In genomic region chr10:59107147-59107546, GRCh38 we compare ENCODE assay signal across 21 cellular contexts.
A peak's percentile ranks its signal among the peaks of the same experiment; 100 is the strongest.
DNase-seq lines count a peak whose midpoint lies in the region; ATAC-seq and TF ChIP-seq lines count a peak whose summit lies in the region.
"Had no signal": no experiment of that assay in that cellular context is flagged by ENCODE, and none has a peak within 500 bp of the region (broad histone marks: within the 10 kb centered on the region; RNA-seq: fewer than 3 reads in every experiment).

No MANE protein-coding gene starts in this region.

- H3K4me3 ChIP-seq in astrocyte of the cerebellum (ENCODE audit: low read depth, low read length) (no peak overlapping the region), gastrocnemius medialis (no peak overlapping the region), ovary (no peak overlapping the region)
- H3K4me3 ChIP-seq: K562, MG63, SJCRH30 had no signal

- peak; percentile 13 for DNase-seq in Caki2 (ENCODE audit: low read depth)
- DNase-seq in astrocyte of the cerebellum (ENCODE audit: low read depth): peak; percentile 29
- peak; percentile 44 for DNase-seq in left kidney (ENCODE audit: low read depth, low spot score)
- peak; percentile 60 for DNase-seq in renal cortical epithelial cell (ENCODE audit: low read depth)
- DNase-seq in gastrocnemius medialis: no peak
- no peak for DNase-seq in ovary
- DNase-seq: 8988T; C1 segment of cervical spinal cord; CD8-positive, alpha-beta T cell; GOT3; MG63; NCI-H1417; NCI-H1694 treated with DMSO at 0.1 percent for 48 hours; NCI-H2081 treated with DMSO at 0.1 percent for 48 hours; NCI-H526; OCI-M1; SJCRH30 had no signal

- no peak for TF ChIP-seq CTCF in astrocyte of the cerebellum (IDR thresholded peaks at IDR 0.05; ENCODE audit: low read depth, low read length, missing control alignments)
- no peak for TF ChIP-seq CTCF in gastrocnemius medialis (IDR thresholded peaks at IDR 0.05 in 4 of 5, conservative IDR thresholded peaks at IDR 0.05 in 1 of 5)
- TF ChIP-seq CTCF in ovary (IDR thresholded peaks at IDR 0.05): no peak

- 79 to 88% (median 82%) methylated on average over 1 of the region's 1 CpG for WGBS in ovary, 3 donors

- H3K36me3 ChIP-seq in gastrocnemius medialis (no peaks in the 10 kb centered on the region), ovary (no peaks in the 10 kb centered on the region)
- H3K36me3 ChIP-seq: MG63, SJCRH30 had no signal

- intact Hi-C loops in gastrocnemius medialis (cut with DNase I; ENCODE audit: low total_unique reads): no loop called here
- intact Hi-C loops in ovary (cut with DNase I): no loop called here

- H3K4me1 ChIP-seq in gastrocnemius medialis: no peaks in the 10 kb centered on the region
- no peaks in the 10 kb centered on the region for H3K4me1 ChIP-seq in ovary (ENCODE audit: insufficient read depth)
- H3K4me1 ChIP-seq: SJCRH30 had no signal

- H3K9me3 ChIP-seq in gastrocnemius medialis (no peaks in the 10 kb centered on the region), ovary (no peaks in the 10 kb centered on the region)
- H3K9me3 ChIP-seq: MG63, SJCRH30 had no signal

- ATAC-seq in gastrocnemius medialis: no peak
- no peak for ATAC-seq in GM19467 (IDR thresholded peaks at IDR 0.05; ENCODE audit: unreplicated experiment)
- no peak for ATAC-seq in GM18909 (IDR thresholded peaks at IDR 0.05; ENCODE audit: poor library complexity, unreplicated experiment)
- ATAC-seq: CD8-positive, alpha-beta T cell; HCT116; K562 had no signal

- H3K27me3 ChIP-seq in gastrocnemius medialis (no peaks in the 10 kb centered on the region), ovary (no peaks in the 10 kb centered on the region)
- H3K27me3 ChIP-seq: MG63, SJCRH30 had no signal

- no peak overlapping the region for H3K27ac ChIP-seq in gastrocnemius medialis
- no peak overlapping the region for H3K27ac ChIP-seq in ovary
- H3K27ac ChIP-seq: SJCRH30 had no signal

- in situ Hi-C loops in Caki2 (cut with HindIII; ENCODE audit: low pct_unique_long_range_greater_than_20kb, low sequenced_read_pairs): no loop called here
- in situ Hi-C loops in astrocyte of the cerebellum (cut with HindIII; ENCODE audit: low sequenced_read_pairs): loop anchor here (25.0 kb wide), 1 partner anchor 95 kb away; no protein-coding TSS in a partner anchor
- in situ Hi-C loops in gastrocnemius medialis (cut with MboI; ENCODE audit: low sequenced_read_pairs in 4 of 4): no loop called here

- TF ChIP-seq POLR2A in gastrocnemius medialis (IDR thresholded peaks at IDR 0.05): no peak
- no peak for TF ChIP-seq POLR2A in ovary (IDR thresholded peaks at IDR 0.05)

- TF ChIP-seq EP300 in ovary (IDR thresholded peaks at IDR 0.05): no peak

Comparison
In these comparisons a context has a peak if more than half of its experiments do, and no peak if none do; other contexts are left out.
1. DNase-seq: peak in Caki2 (single experiment), astrocyte of the cerebellum (single experiment), left kidney (single experiment) and renal cortical epithelial cell (single experiment); none in gastrocnemius medialis (0 of 2) and ovary (0 of 5).